1 cellular context compared by ENCODE assay signal in genomic region chr3:4994144-4994730, GRCh38.
TF ChIP-seq lines count a peak whose summit lies in the region.

No MANE protein-coding gene starts in this region.

TF ChIP-seq in K562, 482 proteins besides CTCF, POLR2A, EP300 and RAD21 (continued from another document):
- TF ChIP-seq ZNF609 (CRISPR knock-in tag; IDR thresholded peaks at IDR 0.05; ENCODE audit: borderline replicate concordance) (0 out of 2 replicates have a peak, but pooled peaks have one; percentile 26), FOXA1 (IDR thresholded peaks at IDR 0.05; ENCODE audit: borderline replicate concordance) (no peak), MIER1 (IDR thresholded peaks at IDR 0.05; ENCODE audit: low read depth) (peak; percentile 55; the same call in 1 of the 2 replicates), CREM (IDR thresholded peaks at IDR 0.05; ENCODE audit: low read depth) (peak; percentile 16; the same call in 1 of the 2 replicates), CBX3 (IDR thresholded peaks at IDR 0.05; ENCODE audit: borderline replicate concordance in 1 of 2, low read length in 2 of 2) (peak in 1 of 2 experiments; percentile 11; a peak in 1 of 3 replicates), ELF1 (tag; IDR thresholded peaks at IDR 0.05) (peak; percentile 38; the same call in 1 of the 2 replicates), TRIM24 (IDR thresholded peaks at IDR 0.05) (peak in 1 of 2 experiments; percentile 50; a peak in 2 of 4 replicates), ARID3A (IDR thresholded peaks at IDR 0.05; ENCODE audit: borderline replicate concordance, low read depth, low read length) (peak; percentile 37; the same call in 1 of the 2 replicates), HDAC2 (IDR thresholded peaks at IDR 0.05) (peak; percentile 66; the same call in 1 of the 2 replicates), ZNF79 (CRISPR knock-in tag; IDR thresholded peaks at IDR 0.05; ENCODE audit: low read depth) (no peak), TCFL5 (CRISPR knock-in tag; conservative IDR thresholded peaks at IDR 0.05) (peak; percentile 45; the same call in 1 of the 2 replicates), ZNF347 (CRISPR knock-in tag; IDR thresholded peaks at IDR 0.05; ENCODE audit: low read depth) (no peak), FOXA3 (CRISPR knock-in tag; conservative IDR thresholded peaks at IDR 0.05 in 1 of 2, IDR thresholded peaks at IDR 0.05 in 1 of 2) (0 out of 4 replicates have a peak, but pooled peaks of 1 of the 2 experiments have one; percentile 11), SMARCA5 (IDR thresholded peaks at IDR 0.05) (0 out of 2 replicates have a peak, but pooled peaks have one; percentile 71), ETV1 (tag; conservative IDR thresholded peaks at IDR 0.05; ENCODE audit: low read depth) (0 out of 2 replicates have a peak, but pooled peaks have one; percentile 7), THRAP3 (IDR thresholded peaks at IDR 0.05; ENCODE audit: borderline replicate concordance) (0 out of 2 replicates have a peak, but pooled peaks have one; percentile 20), ZMIZ1 (IDR thresholded peaks at IDR 0.05; ENCODE audit: low read depth in 2 of 2, low read length in 2 of 2) (0 out of 4 replicates have a peak, but pooled peaks of 1 of the 2 experiments have one; percentile 38)
